Comparison of ENCODE assay signal across 29 cellular contexts in the genomic region with DNA sequence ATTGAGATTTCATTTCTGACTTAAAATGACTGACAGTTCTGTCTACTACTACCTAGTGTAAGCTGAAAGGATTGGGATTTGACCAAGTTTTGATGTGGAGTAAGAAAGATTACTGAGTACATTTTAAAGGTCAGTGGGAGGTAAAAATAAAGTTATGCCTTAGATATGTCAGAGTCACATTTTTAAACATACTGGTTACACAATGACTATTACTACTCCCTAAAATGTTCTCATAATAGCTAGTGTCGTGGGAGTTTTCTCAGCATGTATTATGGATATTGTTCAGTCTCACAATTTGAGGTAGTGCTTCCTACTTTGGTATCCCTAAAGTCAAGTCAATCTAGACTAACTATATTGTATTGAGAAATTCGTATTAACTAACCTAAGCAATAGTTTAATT.
"Had no signal": no experiment of that assay in that cellular context is flagged by ENCODE, and none has a peak within 500 bp of the region (broad histone marks: within the 10 kb centered on the region; RNA-seq: fewer than 3 reads in every experiment).

No MANE protein-coding gene starts in this region.

- H3K4me3 ChIP-seq: left ventricle myocardium inferior, lung, neural progenitor cell, psoas muscle, right atrium auricular region, right lobe of liver, smooth muscle cell, testis, thyroid gland, transverse colon, upper lobe of left lung, vagina had no signal

- H3K27ac Mint-ChIP-seq: immature natural killer cell; mesothelial cell of epicardium; natural killer cell; nephron progenitor cell; neural progenitor cell; stimulated activated naive CD8-positive, alpha-beta T cell treated with anti-CD3 and anti-CD28 coated beads, Interleukin-15, amount 100 ng/mL, for 72 hours had no signal

- H3K4me1 Mint-ChIP-seq: immature natural killer cell; mesothelial cell of epicardium; naive B cell; natural killer cell; nephron progenitor cell; stimulated activated naive CD8-positive, alpha-beta T cell treated with anti-CD3 and anti-CD28 coated beads, Interleukin-15, amount 100 ng/mL, for 72 hours had no signal

- H3K4me3 Mint-ChIP-seq: immature natural killer cell; mesothelial cell of epicardium; naive B cell; natural killer cell; nephron progenitor cell; neural progenitor cell; stimulated activated naive CD8-positive, alpha-beta T cell treated with anti-CD3 and anti-CD28 coated beads, Interleukin-15, amount 100 ng/mL, for 72 hours had no signal

- H3K36me3 Mint-ChIP-seq: immature natural killer cell, mesothelial cell of epicardium, naive B cell, natural killer cell, neural progenitor cell had no signal

- DNase-seq: hypothalamus; immature natural killer cell; islet precursor cell; left ventricle myocardium inferior; mesendoderm; naive B cell; natural killer cell; nephron progenitor cell; occipital lobe; psoas muscle; right lobe of liver; stimulated activated CD4-positive, alpha-beta T cell treated with anti-CD3 and anti-CD28 coated beads, Interleukin-1b, Interleukin-23, amount 100 ng/mL, for 48 hours; stimulated activated CD4-positive, alpha-beta T cell treated with anti-CD3 and anti-CD28 coated beads, Interleukin-2, amount 100 ng/mL, for 48 hours; stimulated activated CD4-positive, alpha-beta T cell treated with anti-CD3 and anti-CD28 coated beads, Interleukin-4, amount 100 ng/mL, for 4 hours; stimulated activated CD8-positive, alpha-beta memory T cell treated with anti-CD3 and anti-CD28 coated beads, Interleukin-4, amount 100 ng/mL, for 48 hours; stimulated activated naive CD4-positive, alpha-beta T cell treated with Interleukin-2 at 50 U/mL for 16 hours; stimulated activated naive CD8-positive, alpha-beta T cell treated with anti-CD3 and anti-CD28 coated beads, Interleukin-15, amount 100 ng/mL, for 72 hours; testis; thyroid gland; transverse colon; upper lobe of left lung had no signal

- H3K27ac ChIP-seq: left ventricle myocardium inferior, neural progenitor cell, neutrophil, parathyroid adenoma, psoas muscle, right atrium auricular region, right lobe of liver, testis, thyroid gland, transverse colon, upper lobe of left lung, vagina had no signal

- H3K9me3 Mint-ChIP-seq: mesothelial cell of epicardium; naive B cell; nephron progenitor cell; neural progenitor cell; stimulated activated naive CD8-positive, alpha-beta T cell treated with anti-CD3 and anti-CD28 coated beads, Interleukin-15, amount 100 ng/mL, for 72 hours had no signal

- ATAC-seq: natural killer cell; psoas muscle; right lobe of liver; stimulated activated naive CD8-positive, alpha-beta T cell treated with anti-CD3 and anti-CD28 coated beads, Interleukin-15, amount 100 ng/mL, for 72 hours had no signal
